ENCODE assay signal across 1 cellular context in genomic region chr9:95497772-95498171, GRCh38.
TF ChIP-seq lines count a peak whose summit lies in the region.

No MANE protein-coding gene starts in this region.

TF ChIP-seq in WTC11, 78 proteins besides CTCF, POLR2A, EP300 and RAD21 (continued from another document):
- TF ChIP-seq PRDM15 (CRISPR knock-in tag; IDR thresholded peaks at IDR 0.05) (no peak), RORB (CRISPR knock-in tag; IDR thresholded peaks at IDR 0.05) (no peak), RELA (CRISPR knock-in tag; IDR thresholded peaks at IDR 0.05; ENCODE audit: borderline replicate concordance) (no peak), IRF1 (CRISPR knock-in tag; IDR thresholded peaks at IDR 0.05) (no peak)
TF ChIP-seq in WTC11: peak in this region for 0.
